14 cellular contexts compared by ENCODE assay signal in genomic region chr9:136354592-136355085, GRCh38. TPM values are rescaled to one million over a fixed set of nuclear protein-coding genes. Genes with fewer than 3 reads are reported as not detected.
DNase-seq lines count a peak whose midpoint lies in the region; ATAC-seq, FAIRE-seq and TF ChIP-seq lines count a peak whose summit lies in the region.
"Had no signal": no experiment of that assay in that cellular context is flagged by ENCODE, and none has a peak within 500 bp of the region (broad histone marks: within the 10 kb centered on the region; RNA-seq: fewer than 3 reads in every experiment).

No MANE protein-coding gene starts in this region.

- BruUV-seq in HepG2 (replicated peaks; lab: Mats Ljungman, UMichigan) = no TSS peak

- no peak for TF ChIP-seq CTCF in HepG2 (CRISPR knock-in tag; IDR thresholded peaks at IDR 0.05)

- TF ChIP-seq EP300 in HepG2 (IDR thresholded peaks at IDR 0.05; ENCODE audit: low read depth in 2 of 2, low read length in 2 of 2) (no peak), HepG2 (CRISPR knock-in tag; IDR thresholded peaks at IDR 0.05; ENCODE audit: borderline replicate concordance) (no peak)

- CTCF ChIA-PET in HepG2 (lab: Yijun Ruan, JAX; ENCODE audit: low intra/inter-chr PET ratio, low total read pairs) = no interaction called here

- intact Hi-C loops in HepG2 (cut with micrococcal nuclease; ENCODE audit: unreplicated experiment) = loop anchor here (1.0 kb wide), 1 partner anchor 9 kb away; no protein-coding TSS in a partner anchor

- peak overlapping the region in 1 of 2 donors; percentile 68 for H3K27ac Mint-ChIP-seq in activated naive CD4-positive, alpha-beta T cell treated with anti-CD3 and anti-CD28 coated beads, Interleukin-2, amount 50 U/mL, for 72 hours

- H3K4me1 ChIP-seq in HepG2 (ENCODE audit: insufficient read depth, low read length) = peaks cover 44% of the 10 kb centered on the region

- H3K4me2 ChIP-seq in HepG2 (ENCODE audit: low read depth, low read length) = peak overlapping the region; percentile 90

- no peaks in the 10 kb centered on the region for H4K20me1 ChIP-seq in HepG2 (ENCODE audit: insufficient read depth, low read length)

- in situ Hi-C loops in HepG2 (cut with HindIII; ENCODE audit: extremely low pct_ligation_motif_present, low pct_unique_long_range_greater_than_20kb) = no loop called here

- 3% methylated on average over 16 of the region's 17 CpGs for WGBS in HepG2 (ENCODE audit: low lambda C conversion rate)

- no peak overlapping the region for H2AFZ ChIP-seq in HepG2 (ENCODE audit: low read length)

- ATAC-seq in HepG2 = peak; percentile 53
- no peak for ATAC-seq in activated naive CD4-positive, alpha-beta T cell treated with anti-CD3 and anti-CD28 coated beads, Interleukin-2, amount 50 U/mL, for 72 hours
- ATAC-seq in GM21515 (IDR thresholded peaks at IDR 0.05; ENCODE audit: unreplicated experiment) = no peak
- ATAC-seq in HG02938 (IDR thresholded peaks at IDR 0.05; ENCODE audit: unreplicated experiment) = no peak

- no peaks in the 10 kb centered on the region for H3K79me2 ChIP-seq in HepG2 (ENCODE audit: insufficient read depth, low read length)

- H3K4me3 ChIP-seq in HepG2 (replicated peaks in 1 of 3; ENCODE audit: insufficient read depth in 1 of 3, low read depth in 2 of 3, low read length in 3 of 3) = peak overlapping the region in 2 of 3 experiments; percentile 26 to 67; a peak in 4 of 6 replicates

- no peaks in the 10 kb centered on the region for H3K9me3 Mint-ChIP-seq in activated naive CD4-positive, alpha-beta T cell treated with anti-CD3 and anti-CD28 coated beads, Interleukin-2, amount 50 U/mL, for 72 hours

- H3K9me3 ChIP-seq in HepG2 (ENCODE audit: low read length) = no peaks in the 10 kb centered on the region

- no peak for TF ChIP-seq RAD21 in HepG2 (CRISPR knock-in tag; IDR thresholded peaks at IDR 0.05)

- peaks cover 0 to 9% of the 10 kb centered on the region in 2 experiments; a peak in 2 of 5 replicates for H3K27me3 ChIP-seq in HepG2 (ENCODE audit: control insufficient read depth in 1 of 2, insufficient read depth in 2 of 2, low read length in 2 of 2)

- no peaks in the 10 kb centered on the region for H3K36me3 ChIP-seq in HepG2 (replicated peaks in 1 of 2; ENCODE audit: control insufficient read depth in 1 of 2, insufficient read depth in 2 of 2, low read length in 2 of 2)

- DNase-seq in 8988T (peak; percentile 79), LHCN-M2 (ENCODE audit: low read depth) (peak; percentile 29), dedifferentiated amniotic fluid mesenchymal stem cell (ENCODE audit: extremely low spot score) (peak; percentile 40), HepG2 (ENCODE audit: low spot score) (no peak)
- no peak for DNase-seq in activated naive CD4-positive, alpha-beta T cell treated with anti-CD3 and anti-CD28 coated beads, Interleukin-2, amount 50 U/mL, for 72 hours (ENCODE audit: low spot score in 2 of 2)
- DNase-seq in stimulated activated naive CD4-positive, alpha-beta T cell treated with Interleukin-2 at 50 U/mL for 16 hours (lab: John Stamatoyannopoulos, UW) = no peak
- DNase-seq: activated CD4-positive, alpha-beta T cell treated with anti-CD3 and anti-CD28 coated beads for 1 hour; activated gamma-delta T cell treated with Interleukin-2 at 50 U/mL for 16 hours; NCI-H2029; RPMI8226 had no signal

- H3K9ac ChIP-seq in HepG2 (ENCODE audit: insufficient read depth, low read depth, low read length) = peak overlapping the region; percentile 26; the same call in 1 of the 2 replicates

- TF ChIP-seq POLR2A in HepG2 (IDR thresholded peaks at IDR 0.05; ENCODE audit: insufficient read depth in 1 of 2, low read depth in 2 of 2, low read length in 2 of 2) = no peak

- POLR2A ChIA-PET in HepG2 (lab: Yijun Ruan, JAX) = interaction anchor here (1.7 to 3.3 kb wide), 2 partner anchors 9 kb away, joined by 32 to 37 read pairs; partner anchors contain the start of gene DNLZ

- H3K36me3 Mint-ChIP-seq in activated naive CD4-positive, alpha-beta T cell treated with anti-CD3 and anti-CD28 coated beads, Interleukin-2, amount 50 U/mL, for 72 hours = no peaks in the 10 kb centered on the region

- FAIRE-seq in HepG2 (lab: Jason Lieb, UNC) = no peak
- FAIRE-seq: keratinocyte had no signal

- H3K27ac ChIP-seq in HepG2 (ENCODE audit: extremely low read length, insufficient read depth, low read length) = no peak overlapping the region
- H3K27ac ChIP-seq: HL-60 had no signal

RNA-seq across cellular contexts. Expression of gene DNLZ, which starts 8.9 kb away (rescaled TPM):
- total RNA-seq in LHCN-M2 (2014; rRNA removed) = 51.2 and 52.0 TPM in 2 replicates
- 29.4 TPM for polyA plus RNA-seq in LHCN-M2 (2012)
- 5.4 and 8.0 TPM in 2 replicates for total RNA-seq in HepG2 (2016; rRNA removed; fragmentation: Illumina TruSeq; extraction: Trizol)
- total RNA-seq in HepG2 (2016; cell fraction: cytosol; rRNA removed; fragmentation: Illumina TruSeq; extraction: Trizol; ENCODE audit: low read depth) = 8.5 and 9.7 TPM in 2 replicates
- total RNA-seq in HepG2 (2016; cell fraction: insoluble cytoplasmic fraction; rRNA removed; fragmentation: Illumina TruSeq; extraction: Trizol) = 5.7 and 10.6 TPM in 2 replicates
- total RNA-seq in HepG2 (2016; cell fraction: membrane; rRNA removed; fragmentation: Illumina TruSeq; extraction: Trizol) = 8.2 and 10.5 TPM in 2 replicates
- 2.7 and 3.8 TPM in 2 replicates for total RNA-seq in HepG2 (2016; cell fraction: nucleus; rRNA removed; fragmentation: Illumina TruSeq; extraction: Trizol)
- 3.4 and 4.5 TPM in 2 replicates for polyA plus RNA-seq in HepG2 (2011; rRNA removed)
- 1.9 and 8.6 TPM in 2 replicates for polyA plus RNA-seq in HepG2 (2011; cell fraction: cytosol; rRNA removed)
- polyA plus RNA-seq in HepG2 (2011; cell fraction: nucleus; rRNA removed) = 4.9 and 10.5 TPM in 2 replicates
- 1.9 and 2.8 TPM in 2 replicates for polyA plus RNA-seq in HepG2 (2012)
- 8.4 and 8.5 TPM in 2 replicates for polyA plus RNA-seq in HepG2 (2016; cell fraction: cytosol; fragmentation: Illumina TruSeq; extraction: Trizol; ENCODE audit: low read depth)
- 4.0 and 5.1 TPM in 2 replicates for polyA plus RNA-seq in HepG2 (2016; cell fraction: insoluble cytoplasmic fraction; fragmentation: Illumina TruSeq; extraction: Trizol; ENCODE audit: low read depth)
- 6.4 and 6.8 TPM in 2 replicates for polyA plus RNA-seq in HepG2 (2016; cell fraction: membrane; fragmentation: Illumina TruSeq; extraction: Trizol; ENCODE audit: low read depth)
- polyA plus RNA-seq in HepG2 (2016; cell fraction: nucleus; fragmentation: Illumina TruSeq; extraction: Trizol; ENCODE audit: insufficient read depth, low read depth) = 5.5 and 7.2 TPM in 2 replicates
- polyA minus RNA-seq in HepG2 (2011; rRNA and poly(A)+ RNA removed; ENCODE audit: low replicate concordance) = 0.90 and 2.5 TPM in 2 replicates
- 1.3 TPM in 1 of 2 replicates, not detected in the other for polyA minus RNA-seq in HepG2 (2011; cell fraction: cytosol; rRNA and poly(A)+ RNA removed)
- polyA minus RNA-seq in HepG2 (2011; cell fraction: nucleus; rRNA and poly(A)+ RNA removed) = 2.6 and 2.8 TPM in 2 replicates
- total RNA-seq in activated naive CD4-positive, alpha-beta T cell treated with anti-CD3 and anti-CD28 coated beads, Interleukin-2, amount 50 U/mL, for 72 hours = 10 to 100 TPM; 10.6 to 15.6 TPM

RNA-seq across cellular contexts. Expression of gene CARD9, which starts 18.8 kb away (rescaled TPM):
- 0.19 and 0.86 TPM in 2 replicates for total RNA-seq in LHCN-M2 (2014; rRNA removed)
- 0.61 TPM for polyA plus RNA-seq in LHCN-M2 (2012)
- total RNA-seq in HepG2 (2016; rRNA removed; fragmentation: Illumina TruSeq; extraction: Trizol) = 3.6 and 7.4 TPM in 2 replicates
- 2.1 TPM in 2 replicates for total RNA-seq in HepG2 (2016; cell fraction: cytosol; rRNA removed; fragmentation: Illumina TruSeq; extraction: Trizol; ENCODE audit: low read depth)
- total RNA-seq in HepG2 (2016; cell fraction: insoluble cytoplasmic fraction; rRNA removed; fragmentation: Illumina TruSeq; extraction: Trizol) = 3.4 and 7.7 TPM in 2 replicates
- total RNA-seq in HepG2 (2016; cell fraction: membrane; rRNA removed; fragmentation: Illumina TruSeq; extraction: Trizol) = 1.7 and 2.5 TPM in 2 replicates
- total RNA-seq in HepG2 (2016; cell fraction: nucleus; rRNA removed; fragmentation: Illumina TruSeq; extraction: Trizol) = 7.9 and 8.9 TPM in 2 replicates
- 3.3 and 7.2 TPM in 2 replicates for polyA plus RNA-seq in HepG2 (2011; rRNA removed)
- polyA plus RNA-seq in HepG2 (2011; cell fraction: cytosol; rRNA removed) = 1.3 and 2.2 TPM in 2 replicates
- polyA plus RNA-seq in HepG2 (2011; cell fraction: nucleus; rRNA removed) = 51.0 and 60.5 TPM in 2 replicates
- polyA plus RNA-seq in HepG2 (2012) = 2.6 and 4.5 TPM in 2 replicates
- 0.79 and 1.0 TPM in 2 replicates for polyA plus RNA-seq in HepG2 (2016; cell fraction: cytosol; fragmentation: Illumina TruSeq; extraction: Trizol; ENCODE audit: low read depth)
- polyA plus RNA-seq in HepG2 (2016; cell fraction: insoluble cytoplasmic fraction; fragmentation: Illumina TruSeq; extraction: Trizol; ENCODE audit: low read depth) = 2.6 and 5.2 TPM in 2 replicates
- 0.66 and 0.74 TPM in 2 replicates for polyA plus RNA-seq in HepG2 (2016; cell fraction: membrane; fragmentation: Illumina TruSeq; extraction: Trizol; ENCODE audit: low read depth)
- polyA plus RNA-seq in HepG2 (2016; cell fraction: nucleus; fragmentation: Illumina TruSeq; extraction: Trizol; ENCODE audit: insufficient read depth, low read depth) = 23.4 and 24.3 TPM in 2 replicates
- 2.0 and 6.6 TPM in 2 replicates for polyA minus RNA-seq in HepG2 (2011; rRNA and poly(A)+ RNA removed; ENCODE audit: low replicate concordance)
- polyA minus RNA-seq in HepG2 (2011; cell fraction: cytosol; rRNA and poly(A)+ RNA removed) = 0.62 and 0.99 TPM in 2 replicates
- polyA minus RNA-seq in HepG2 (2011; cell fraction: nucleus; rRNA and poly(A)+ RNA removed) = 8.3 and 8.4 TPM in 2 replicates
- total RNA-seq in activated naive CD4-positive, alpha-beta T cell treated with anti-CD3 and anti-CD28 coated beads, Interleukin-2, amount 50 U/mL, for 72 hours = 1 to 10 TPM; 1.3 to 1.7 TPM

RNA-seq across cellular contexts. Expression of gene GPSM1, which starts 27.3 kb away (rescaled TPM):
- 34.1 and 34.4 TPM in 2 replicates for total RNA-seq in LHCN-M2 (2014; rRNA removed)
- polyA plus RNA-seq in LHCN-M2 (2012) = 21.7 TPM
- total RNA-seq in HepG2 (2016; rRNA removed; fragmentation: Illumina TruSeq; extraction: Trizol) = 0.59 and 1.0 TPM in 2 replicates
- 0.26 and 0.30 TPM in 2 replicates for total RNA-seq in HepG2 (2016; cell fraction: cytosol; rRNA removed; fragmentation: Illumina TruSeq; extraction: Trizol; ENCODE audit: low read depth)
- total RNA-seq in HepG2 (2016; cell fraction: insoluble cytoplasmic fraction; rRNA removed; fragmentation: Illumina TruSeq; extraction: Trizol) = 0.55 and 1.1 TPM in 2 replicates
- 0.53 and 0.72 TPM in 2 replicates for total RNA-seq in HepG2 (2016; cell fraction: membrane; rRNA removed; fragmentation: Illumina TruSeq; extraction: Trizol)
- total RNA-seq in HepG2 (2016; cell fraction: nucleus; rRNA removed; fragmentation: Illumina TruSeq; extraction: Trizol) = 0.72 and 0.81 TPM in 2 replicates
- 2.4 and 3.4 TPM in 2 replicates for polyA plus RNA-seq in HepG2 (2011; rRNA removed)
- polyA plus RNA-seq in HepG2 (2011; cell fraction: cytosol; rRNA removed) = 1.6 and 2.7 TPM in 2 replicates
- 11.3 and 15.0 TPM in 2 replicates for polyA plus RNA-seq in HepG2 (2011; cell fraction: nucleus; rRNA removed)
- 1.2 and 1.6 TPM in 2 replicates for polyA plus RNA-seq in HepG2 (2012)
- polyA plus RNA-seq in HepG2 (2016; cell fraction: cytosol; fragmentation: Illumina TruSeq; extraction: Trizol; ENCODE audit: low read depth) = 0.28 and 0.43 TPM in 2 replicates
- polyA plus RNA-seq in HepG2 (2016; cell fraction: insoluble cytoplasmic fraction; fragmentation: Illumina TruSeq; extraction: Trizol; ENCODE audit: low read depth) = 0.72 and 1.2 TPM in 2 replicates
- 0.61 and 1.2 TPM in 2 replicates for polyA plus RNA-seq in HepG2 (2016; cell fraction: membrane; fragmentation: Illumina TruSeq; extraction: Trizol; ENCODE audit: low read depth)
- 3.5 and 3.8 TPM in 2 replicates for polyA plus RNA-seq in HepG2 (2016; cell fraction: nucleus; fragmentation: Illumina TruSeq; extraction: Trizol; ENCODE audit: insufficient read depth, low read depth)
- 2.9 and 5.8 TPM in 2 replicates for polyA minus RNA-seq in HepG2 (2011; rRNA and poly(A)+ RNA removed; ENCODE audit: low replicate concordance)
- 1.4 and 1.6 TPM in 2 replicates for polyA minus RNA-seq in HepG2 (2011; cell fraction: cytosol; rRNA and poly(A)+ RNA removed)
- polyA minus RNA-seq in HepG2 (2011; cell fraction: nucleus; rRNA and poly(A)+ RNA removed) = 1.7 TPM in 2 replicates
- 10 to 100 TPM in 1 of 2 donors, 1 to 10 TPM in 1; 8.5 to 12.3 TPM for total RNA-seq in activated naive CD4-positive, alpha-beta T cell treated with anti-CD3 and anti-CD28 coated beads, Interleukin-2, amount 50 U/mL, for 72 hours

RNA-seq across cellular contexts. Expression of gene SNAPC4, which starts 45.3 kb away (rescaled TPM):
- total RNA-seq in LHCN-M2 (2014; rRNA removed) (9.2 and 9.4 TPM in 2 replicates), HepG2 (2016; rRNA removed; fragmentation: Illumina TruSeq; extraction: Trizol) (4.3 and 6.0 TPM in 2 replicates)
- 4.0 TPM for polyA plus RNA-seq in LHCN-M2 (2012)
- 0.51 and 0.88 TPM in 2 replicates for total RNA-seq in HepG2 (2016; cell fraction: cytosol; rRNA removed; fragmentation: Illumina TruSeq; extraction: Trizol; ENCODE audit: low read depth)
- 3.9 and 6.1 TPM in 2 replicates for total RNA-seq in HepG2 (2016; cell fraction: insoluble cytoplasmic fraction; rRNA removed; fragmentation: Illumina TruSeq; extraction: Trizol)
- 1.5 TPM in 2 replicates for total RNA-seq in HepG2 (2016; cell fraction: membrane; rRNA removed; fragmentation: Illumina TruSeq; extraction: Trizol)
- total RNA-seq in HepG2 (2016; cell fraction: nucleus; rRNA removed; fragmentation: Illumina TruSeq; extraction: Trizol) = 7.0 and 9.4 TPM in 2 replicates
- polyA plus RNA-seq in HepG2 (2011; rRNA removed) = 2.0 and 3.3 TPM in 2 replicates
- 1.0 and 1.7 TPM in 2 replicates for polyA plus RNA-seq in HepG2 (2011; cell fraction: cytosol; rRNA removed)
- 20.5 and 27.4 TPM in 2 replicates for polyA plus RNA-seq in HepG2 (2011; cell fraction: nucleus; rRNA removed)
- polyA plus RNA-seq in HepG2 (2012) = 3.3 TPM in 2 replicates
- 0.61 and 0.67 TPM in 2 replicates for polyA plus RNA-seq in HepG2 (2016; cell fraction: cytosol; fragmentation: Illumina TruSeq; extraction: Trizol; ENCODE audit: low read depth)
- polyA plus RNA-seq in HepG2 (2016; cell fraction: insoluble cytoplasmic fraction; fragmentation: Illumina TruSeq; extraction: Trizol; ENCODE audit: low read depth) = 3.3 and 4.8 TPM in 2 replicates
- 1.2 and 1.3 TPM in 2 replicates for polyA plus RNA-seq in HepG2 (2016; cell fraction: membrane; fragmentation: Illumina TruSeq; extraction: Trizol; ENCODE audit: low read depth)
- 37.0 and 38.1 TPM in 2 replicates for polyA plus RNA-seq in HepG2 (2016; cell fraction: nucleus; fragmentation: Illumina TruSeq; extraction: Trizol; ENCODE audit: insufficient read depth, low read depth)
- 1.5 and 5.2 TPM in 2 replicates for polyA minus RNA-seq in HepG2 (2011; rRNA and poly(A)+ RNA removed; ENCODE audit: low replicate concordance)
- polyA minus RNA-seq in HepG2 (2011; cell fraction: cytosol; rRNA and poly(A)+ RNA removed) = 0.53 and 1.1 TPM in 2 replicates
- polyA minus RNA-seq in HepG2 (2011; cell fraction: nucleus; rRNA and poly(A)+ RNA removed) = 6.3 and 6.8 TPM in 2 replicates
- total RNA-seq in activated naive CD4-positive, alpha-beta T cell treated with anti-CD3 and anti-CD28 coated beads, Interleukin-2, amount 50 U/mL, for 72 hours = 10 to 100 TPM; 12.5 to 16.7 TPM

RNA-seq across cellular contexts. Expression of gene CCDC187, which starts 50.7 kb away (rescaled TPM):
- not detected in 2 replicates for total RNA-seq in LHCN-M2 (2014; rRNA removed)
- polyA plus RNA-seq in LHCN-M2 (2012) = not detected
- total RNA-seq in HepG2 (2016; rRNA removed; fragmentation: Illumina TruSeq; extraction: Trizol) = 0.13 TPM in 1 of 2 replicates, not detected in the other
- total RNA-seq in HepG2 (2016; cell fraction: cytosol; rRNA removed; fragmentation: Illumina TruSeq; extraction: Trizol; ENCODE audit: low read depth) = not detected in 2 replicates
- total RNA-seq in HepG2 (2016; cell fraction: insoluble cytoplasmic fraction; rRNA removed; fragmentation: Illumina TruSeq; extraction: Trizol) = 0.09 TPM in 1 of 2 replicates, not detected in the other
- total RNA-seq in HepG2 (2016; cell fraction: membrane; rRNA removed; fragmentation: Illumina TruSeq; extraction: Trizol) = 0.10 TPM in 1 of 2 replicates, not detected in the other
- total RNA-seq in HepG2 (2016; cell fraction: nucleus; rRNA removed; fragmentation: Illumina TruSeq; extraction: Trizol) = 0.16 and 0.28 TPM in 2 replicates
- polyA plus RNA-seq in HepG2 (2011; rRNA removed) = 0.03 and 0.09 TPM in 2 replicates
- polyA plus RNA-seq in HepG2 (2011; cell fraction: cytosol; rRNA removed) = 0.01 and 0.03 TPM in 2 replicates
- polyA plus RNA-seq in HepG2 (2011; cell fraction: nucleus; rRNA removed) = 0.45 and 0.48 TPM in 2 replicates
- 0.04 TPM in 1 of 2 replicates, not detected in the other for polyA plus RNA-seq in HepG2 (2012)
- polyA plus RNA-seq in HepG2 (2016; cell fraction: cytosol; fragmentation: Illumina TruSeq; extraction: Trizol; ENCODE audit: low read depth) = not detected in 2 replicates
- polyA plus RNA-seq in HepG2 (2016; cell fraction: insoluble cytoplasmic fraction; fragmentation: Illumina TruSeq; extraction: Trizol; ENCODE audit: low read depth) = not detected in 2 replicates
- polyA plus RNA-seq in HepG2 (2016; cell fraction: membrane; fragmentation: Illumina TruSeq; extraction: Trizol; ENCODE audit: low read depth) = 0.08 TPM in 1 of 2 replicates, not detected in the other
- polyA plus RNA-seq in HepG2 (2016; cell fraction: nucleus; fragmentation: Illumina TruSeq; extraction: Trizol; ENCODE audit: insufficient read depth, low read depth) = 0.14 and 0.17 TPM in 2 replicates
- 0.20 and 0.49 TPM in 2 replicates for polyA minus RNA-seq in HepG2 (2011; rRNA and poly(A)+ RNA removed; ENCODE audit: low replicate concordance)
- polyA minus RNA-seq in HepG2 (2011; cell fraction: cytosol; rRNA and poly(A)+ RNA removed) = not detected in 2 replicates
- 0.39 and 0.50 TPM in 2 replicates for polyA minus RNA-seq in HepG2 (2011; cell fraction: nucleus; rRNA and poly(A)+ RNA removed)
- under 1 TPM in 1 of 2 donors, not detected in 1; 0.02 TPM for total RNA-seq in activated naive CD4-positive, alpha-beta T cell treated with anti-CD3 and anti-CD28 coated beads, Interleukin-2, amount 50 U/mL, for 72 hours

Comparison
In these comparisons a context has a peak if more than half of its experiments do, and no peak if none do; other contexts are left out.
1. DNase-seq: peak in 8988T (single experiment), LHCN-M2 (single experiment) and dedifferentiated amniotic fluid mesenchymal stem cell (single experiment); none in HepG2 (single experiment), activated naive CD4-positive, alpha-beta T cell treated with anti-CD3 and anti-CD28 coated beads, Interleukin-2, amount 50 U/mL, for 72 hours (0 of 2) and stimulated activated naive CD4-positive, alpha-beta T cell treated with Interleukin-2 at 50 U/mL for 16 hours (single experiment).